Comparison of ENCODE assay signal across 8 cellular contexts in genomic region chr6:129370268-129370916, GRCh38.
DNase-seq lines count a peak whose midpoint lies in the region; ATAC-seq and TF ChIP-seq lines count a peak whose summit lies in the region.

No MANE protein-coding gene starts in this region.

- DNase-seq in AML-193 (lab: John Stamatoyannopoulos, UW), result peak; percentile 36 to 42
- DNase-seq in NB4 (ENCODE audit: low read depth), result peak; percentile 47
- peak; percentile 60 for DNase-seq in activated CD4-positive, alpha-beta T cell treated with anti-CD3 and anti-CD28 coated beads for 48 hours
- peak; percentile 4 for DNase-seq in effector CD8-positive, alpha-beta T cell (lab: John Stamatoyannopoulos, UW)
- DNase-seq in midbrain (lab: John Stamatoyannopoulos, UW), result peak; percentile 69
- peak; percentile 92 for DNase-seq in superior temporal gyrus (ENCODE audit: extremely low spot score)
- no peak for DNase-seq in NCI-H128 (lab: John Stamatoyannopoulos, UW; ENCODE audit: unreplicated experiment)

- TF ChIP-seq POLR2A in NB4 (IDR thresholded peaks at IDR 0.05; ENCODE audit: extremely low read depth, insufficient read length), result no peak

- no peak overlapping the region for H3K4me3 ChIP-seq in NB4 (ENCODE audit: low read depth, low read length)

- ATAC-seq in GM18907 (IDR thresholded peaks at IDR 0.05; ENCODE audit: unreplicated experiment), result peak; percentile 65

- TF ChIP-seq CTCF in NB4 (IDR thresholded peaks at IDR 0.05; ENCODE audit: low read depth, low read length), result peak; percentile 67
